In the genomic region with DNA sequence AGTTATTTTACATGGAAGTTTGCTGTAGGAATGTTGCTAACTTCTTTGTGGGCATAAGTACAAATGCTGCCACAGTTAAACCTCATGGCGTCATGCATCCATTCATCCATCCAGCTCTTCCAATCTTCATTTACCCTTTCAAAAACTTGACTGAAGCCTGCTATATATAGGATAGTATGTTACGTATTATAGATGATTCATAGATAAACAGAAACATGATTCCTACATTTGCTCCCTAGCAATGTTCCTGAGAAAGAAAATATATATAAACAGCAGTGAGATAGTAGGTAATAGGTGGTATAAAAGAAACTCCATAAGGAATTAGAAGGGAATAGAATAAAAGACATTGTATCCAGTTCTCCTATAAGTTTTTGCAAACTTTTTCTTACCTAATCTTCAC, we compare ENCODE assay signal across 19 cellular contexts.
DNase-seq lines count a peak whose midpoint lies in the region; FAIRE-seq and TF ChIP-seq lines count a peak whose summit lies in the region.
"Had no signal": no experiment of that assay in that cellular context is flagged by ENCODE, and none has a peak within 500 bp of the region (broad histone marks: within the 10 kb centered on the region; RNA-seq: fewer than 3 reads in every experiment).

No MANE protein-coding gene starts in this region.

- H3K9me3 ChIP-seq in transverse colon: no peaks in the 10 kb centered on the region
- H3K9me3 ChIP-seq: A549, Caco-2, HAP-1 had no signal

- no peak for TF ChIP-seq EP300 in transverse colon (IDR thresholded peaks at IDR 0.05; ENCODE audit: low read depth)

- DNase-seq in DMS53 (lab: John Stamatoyannopoulos, UW) (peak; percentile 8), DMS53 treated with DMSO at 0.1 percent for 48 hours (lab: John Stamatoyannopoulos, UW; ENCODE audit: unreplicated experiment) (no peak), bronchial epithelial cell (ENCODE audit: low read depth) (peak; percentile 7), transverse colon (no peak), DMS79 treated with DMSO at 0.1 percent for 48 hours (lab: John Stamatoyannopoulos, UW) (no peak)
- no peak for DNase-seq in effector CD4-positive, alpha-beta T cell
- DNase-seq in activated naive CD4-positive, alpha-beta T cell treated with anti-CD3 and anti-CD28 coated beads, Interleukin-2, amount 50 U/mL, for 16 hours: no peak
- DNase-seq: AML-193; Caco-2; CD4-positive, alpha-beta T cell; DMS153 had no signal

- H3K27ac ChIP-seq in rectal smooth muscle tissue (ENCODE audit: low read depth, low read length) (peak overlapping the region; percentile 29), transverse colon (peak overlapping the region; percentile 51 to 76 (median 70))
- H3K27ac ChIP-seq: 22Rv1, A549, C4-2B had no signal

- no peak for TF ChIP-seq POLR2A in transverse colon (IDR thresholded peaks at IDR 0.05)

- H3K9ac ChIP-seq in rectal smooth muscle tissue (ENCODE audit: low read length): no peak overlapping the region

- no peak for FAIRE-seq in bronchial epithelial cell (lab: Jason Lieb, UNC)
- FAIRE-seq: A549, G401.6, GM12891, GM19239 had no signal

- H3K4me3 ChIP-seq in bronchial epithelial cell (ENCODE audit: low read depth, low read length) (no peak overlapping the region), rectal smooth muscle tissue (ENCODE audit: low read length) (no peak overlapping the region), transverse colon (no peak overlapping the region)
- H3K4me3 ChIP-seq: A549, HAP-1 had no signal

- TF ChIP-seq CTCF in bronchial epithelial cell (IDR thresholded peaks at IDR 0.05; ENCODE audit: insufficient read depth, low read length, severe bottlenecking): no peak
- no peak for TF ChIP-seq CTCF in transverse colon (IDR thresholded peaks at IDR 0.05)

- H3K4me1 ChIP-seq in rectal smooth muscle tissue (ENCODE audit: control insufficient read depth, insufficient read depth, low read length) (peaks cover 32% of the 10 kb centered on the region), transverse colon (peaks cover 0 to 12% (median 5%) of the 10 kb centered on the region in 4 donors)
- H3K4me1 ChIP-seq: A549, Caco-2 had no signal

- H3K27me3 ChIP-seq in bronchial epithelial cell (ENCODE audit: control insufficient read depth, insufficient read depth, low read length) (no peaks in the 10 kb centered on the region), rectal smooth muscle tissue (ENCODE audit: control insufficient read depth, insufficient read depth, low read length) (no peaks in the 10 kb centered on the region), transverse colon (no peaks in the 10 kb centered on the region)

- H3K36me3 ChIP-seq in bronchial epithelial cell (ENCODE audit: control insufficient read depth, insufficient read depth, low read length): no peaks in the 10 kb centered on the region
- H3K36me3 ChIP-seq in rectal smooth muscle tissue (ENCODE audit: control insufficient read depth, insufficient read depth, low read length): no peaks in the 10 kb centered on the region
- no peaks in the 10 kb centered on the region for H3K36me3 ChIP-seq in transverse colon
- H3K36me3 ChIP-seq: HAP-1 had no signal

- intact Hi-C loops in transverse colon (cut with DNase I; ENCODE audit: low total_unique reads): no loop called here

- in situ Hi-C loops in transverse colon (cut with MboI; ENCODE audit: low pct_ligation_motif_present in 1 of 4, low pct_unique_long_range_greater_than_20kb in 1 of 4, low sequenced_read_pairs in 3 of 4): no loop called here

- WGBS in transverse colon (ENCODE audit: low coverage in 1 of 2), 2 donors: 87 to 88% methylated on average over 2 of the region's 2 CpGs

Comparison
In these comparisons a context has a peak if more than half of its experiments do, and no peak if none do; other contexts are left out.
1. DNase-seq: peak in DMS53 (single experiment) and bronchial epithelial cell (single experiment); none in DMS53 treated with DMSO at 0.1 percent for 48 hours (single experiment), transverse colon (single experiment), effector CD4-positive, alpha-beta T cell (single experiment), activated naive CD4-positive, alpha-beta T cell treated with anti-CD3 and anti-CD28 coated beads, Interleukin-2, amount 50 U/mL, for 16 hours (single experiment) and DMS79 treated with DMSO at 0.1 percent for 48 hours (single experiment).